ENCODE assay signal across 13 cellular contexts in genomic region chr18:22985250-22985649, GRCh38. TPM values are rescaled to one million over a fixed set of nuclear protein-coding genes. Genes with fewer than 3 reads are reported as not detected.
DNase-seq lines count a peak whose midpoint lies in the region; TF ChIP-seq lines count a peak whose summit lies in the region.
"Had no signal": no experiment of that assay in that cellular context is flagged by ENCODE, and none has a peak within 500 bp of the region (broad histone marks: within the 10 kb centered on the region; RNA-seq: fewer than 3 reads in every experiment).

No MANE protein-coding gene starts in this region.

- no peak for TF ChIP-seq CTCF in MM.1S (IDR thresholded peaks at IDR 0.05; ENCODE audit: low read length)
- TF ChIP-seq CTCF in kidney epithelial cell (IDR thresholded peaks at IDR 0.05; ENCODE audit: insufficient read depth, low read length, poor library complexity, severe bottlenecking): no peak

- no peak overlapping the region for H3K4me3 ChIP-seq in MM.1S (ENCODE audit: low read length)
- H3K4me3 ChIP-seq in kidney epithelial cell (ENCODE audit: low read depth, low read length): no peak overlapping the region
- H3K4me3 ChIP-seq: A549, HAP-1 had no signal

- H3K79me2 ChIP-seq in MM.1S (ENCODE audit: low read length): no peaks in the 10 kb centered on the region

- H3K27ac ChIP-seq in MM.1S (ENCODE audit: low read length): no peak overlapping the region
- H3K27ac ChIP-seq: A549, C4-2B had no signal

- no peaks in the 10 kb centered on the region for H3K9me2 ChIP-seq in MM.1S (replicated peaks; ENCODE audit: insufficient read depth, low read length)

- peaks cover 33% of the 10 kb centered on the region for H3K4me1 ChIP-seq in MM.1S (ENCODE audit: low read length)
- H3K4me1 ChIP-seq: BE2C had no signal

- H3K36me3 ChIP-seq in MM.1S (replicated peaks; ENCODE audit: insufficient read depth, low read length) (no peaks in the 10 kb centered on the region), kidney epithelial cell (ENCODE audit: control insufficient read depth, insufficient read depth, low read length) (no peaks in the 10 kb centered on the region)
- H3K36me3 ChIP-seq: BE2C had no signal

- H3K27me3 ChIP-seq in MM.1S (replicated peaks; ENCODE audit: insufficient read depth, low read length) (no peaks in the 10 kb centered on the region), kidney epithelial cell (ENCODE audit: control insufficient read depth, insufficient read depth, low read length) (no peaks in the 10 kb centered on the region)
- H3K27me3 ChIP-seq: BE2C had no signal

- no peaks in the 10 kb centered on the region for H3K9me3 ChIP-seq in MM.1S (replicated peaks; ENCODE audit: insufficient read depth, low read length)
- H3K9me3 ChIP-seq: A549, BE2C, HAP-1 had no signal

- H3K4me2 ChIP-seq in MM.1S (ENCODE audit: low read depth, low read length): peak overlapping the region; percentile 43
- H3K4me2 ChIP-seq: A549 had no signal

- no peak overlapping the region for H2AFZ ChIP-seq in MM.1S (ENCODE audit: low read length)

- H3F3A ChIP-seq in MM.1S (ENCODE audit: insufficient read depth, low read length): 0 out of 2 replicates have a peak, but pooled peaks cover 6% of the 10 kb centered on the region

- DNase-seq in MM.1S (no peak), astrocyte of the hippocampus (ENCODE audit: low read depth, low spot score) (peak; percentile 17), kidney epithelial cell (ENCODE audit: low read depth) (peak; percentile 12), NCI-H2196 (lab: John Stamatoyannopoulos, UW; ENCODE audit: unreplicated experiment) (no peak), GM19240 (ENCODE audit: insufficient read length, low spot score) (no peak), NCI-H345 treated with DMSO at 0.1 percent for 48 hours (lab: John Stamatoyannopoulos, UW; ENCODE audit: unreplicated experiment) (no peak)
- DNase-seq: BE2C; CD4-positive, alpha-beta memory T cell; DMS79; GDM1 had no signal

- H3K9ac ChIP-seq in MM.1S (ENCODE audit: low read length): no peak overlapping the region

- H4K20me1 ChIP-seq in MM.1S (ENCODE audit: insufficient read depth, low read length): no peaks in the 10 kb centered on the region

RNA-seq across cellular contexts. Expression of gene RBBP8, which starts 52.1 kb away (rescaled TPM):
- total RNA-seq in kidney epithelial cell: 44.0 and 51.4 TPM in 2 replicates

Comparison
In these comparisons a context has a peak if more than half of its experiments do, and no peak if none do; other contexts are left out.
1. DNase-seq: peak in astrocyte of the hippocampus (single experiment) and kidney epithelial cell (single experiment); none in MM.1S (single experiment), NCI-H2196 (single experiment), GM19240 (single experiment) and NCI-H345 treated with DMSO at 0.1 percent for 48 hours (single experiment).